ENCODE assay signal across 25 cellular contexts in the genomic region with DNA sequence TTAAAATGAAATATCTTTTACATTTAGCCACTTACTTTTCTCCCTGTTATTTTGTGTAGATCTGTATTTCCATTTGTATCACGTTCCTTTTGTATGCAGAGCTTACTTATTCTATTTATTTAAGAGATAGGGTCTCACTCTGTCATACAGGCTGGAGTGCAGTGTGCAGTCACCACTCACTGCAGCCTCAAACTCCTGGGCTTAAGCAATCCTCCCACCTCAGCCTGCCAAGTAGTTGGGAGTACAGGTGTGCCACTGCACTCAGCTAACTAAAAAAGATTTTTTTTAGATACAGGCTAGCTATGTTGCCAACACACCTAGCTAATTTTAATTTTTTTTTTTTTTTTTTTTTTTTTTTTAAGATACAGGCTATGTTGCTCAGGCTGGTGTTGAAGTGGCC. TPM values are rescaled to one million over a fixed set of nuclear protein-coding genes. Genes with fewer than 3 reads are reported as not detected.
DNase-seq lines count a peak whose midpoint lies in the region; FAIRE-seq and TF ChIP-seq lines count a peak whose summit lies in the region.
"Had no signal": no experiment of that assay in that cellular context is flagged by ENCODE, and none has a peak within 500 bp of the region (broad histone marks: within the 10 kb centered on the region; RNA-seq: fewer than 3 reads in every experiment).

No MANE protein-coding gene starts in this region.

- H3K79me2 ChIP-seq in Karpas-422 (ENCODE audit: low read length): peaks cover 29% of the 10 kb centered on the region

- no peak for TF ChIP-seq CTCF in neutrophil (IDR thresholded peaks at IDR 0.05)
- no peak for TF ChIP-seq CTCF in suprapubic skin (IDR thresholded peaks at IDR 0.05)
- no peak for TF ChIP-seq CTCF in kidney (IDR thresholded peaks at IDR 0.05; ENCODE audit: borderline replicate concordance, extremely low read depth, insufficient read depth)

- no peak for TF ChIP-seq POLR2A in suprapubic skin (IDR thresholded peaks at IDR 0.05)

- TF ChIP-seq EP300 in suprapubic skin (IDR thresholded peaks at IDR 0.05): no peak

- H3K36me3 ChIP-seq in Karpas-422 (ENCODE audit: insufficient read depth, low read length): peaks cover 14% of the 10 kb centered on the region
- no peaks in the 10 kb centered on the region for H3K36me3 ChIP-seq in SJCRH30
- H3K36me3 ChIP-seq in neutrophil: peaks cover 6% of the 10 kb centered on the region
- no peaks in the 10 kb centered on the region for H3K36me3 ChIP-seq in suprapubic skin
- peaks cover 0 to 3% of the 10 kb centered on the region in 2 donors for H3K36me3 ChIP-seq in kidney (ENCODE audit: control insufficient read depth in 1 of 2, insufficient read depth in 2 of 2, low read length in 2 of 2)
- H3K36me3 ChIP-seq: BE2C had no signal

- no peaks in the 10 kb centered on the region; the same call in 1 of the 2 replicates for H3K9me3 ChIP-seq in Karpas-422 (ENCODE audit: low read length)
- no peaks in the 10 kb centered on the region for H3K9me3 ChIP-seq in SJCRH30 (replicated peaks)
- H3K9me3 ChIP-seq in neutrophil: no peaks in the 10 kb centered on the region
- no peaks in the 10 kb centered on the region for H3K9me3 ChIP-seq in suprapubic skin
- no peaks in the 10 kb centered on the region for H3K9me3 ChIP-seq in kidney (ENCODE audit: control insufficient read depth in 1 of 2, low read length in 2 of 2)
- H3K9me3 ChIP-seq: A549, BE2C had no signal

- FAIRE-seq in kidney (lab: Jason Lieb, UNC): no peak
- FAIRE-seq: A549, D721Med, GM12891, GM18507 had no signal

- no peaks in the 10 kb centered on the region for H3K9me2 ChIP-seq in Karpas-422 (replicated peaks; ENCODE audit: insufficient read depth, low read length)

- no peaks in the 10 kb centered on the region for H3K27me3 ChIP-seq in Karpas-422 (ENCODE audit: low read length)
- no peaks in the 10 kb centered on the region for H3K27me3 ChIP-seq in SJCRH30
- H3K27me3 ChIP-seq in neutrophil: no peaks in the 10 kb centered on the region
- no peaks in the 10 kb centered on the region for H3K27me3 ChIP-seq in suprapubic skin
- H3K27me3 ChIP-seq: BE2C; BLaER1 treated with 17β-estradiol and CSF1 and Interleukin-3, amounts not matched to agents 10 nM and 100 nM had no signal

- intact Hi-C loops in kidney (cut with DNase I): no loop called here

- H3K4me2 ChIP-seq in Karpas-422 (ENCODE audit: low read depth, low read length, poor library complexity, severe bottlenecking): no peak overlapping the region
- H3K4me2 ChIP-seq: A549; BLaER1 treated with 17β-estradiol and CSF1 and Interleukin-3, amounts not matched to agents 10 nM and 100 nM; GM23338 had no signal

- no peak overlapping the region for H3K9ac ChIP-seq in Karpas-422 (ENCODE audit: low read length)
- H3K9ac ChIP-seq in kidney (ENCODE audit: low read length in 2 of 2): no peak overlapping the region
- H3K9ac ChIP-seq: BLaER1 treated with 17β-estradiol and CSF1 and Interleukin-3, amounts not matched to agents 10 nM and 100 nM had no signal

- H3K4me1 ChIP-seq in Karpas-422 (ENCODE audit: low read length): peaks cover 55% of the 10 kb centered on the region
- peaks cover 22% of the 10 kb centered on the region for H3K4me1 ChIP-seq in SJCRH30
- H3K4me1 ChIP-seq in neutrophil (ENCODE audit: control insufficient read depth in 1 of 2, insufficient read depth in 1 of 2, low read depth in 1 of 2, low read length in 1 of 2): peaks cover 52 to 54% of the 10 kb centered on the region in 2 experiments
- H3K4me1 ChIP-seq in suprapubic skin: peaks cover 6% of the 10 kb centered on the region
- peaks cover 4 to 10% of the 10 kb centered on the region in 2 donors for H3K4me1 ChIP-seq in kidney (ENCODE audit: control insufficient read depth in 1 of 2, insufficient read depth in 1 of 2, low read depth in 1 of 2, low read length in 2 of 2)
- H3K4me1 ChIP-seq: BE2C had no signal

- DNase-seq in Karpas-422 (peak; percentile 45), SJCRH30 (peak in 1 of 2 experiments; percentile 29), suprapubic skin (ENCODE audit: low spot score in 2 of 2) (peak; percentile 15 to 16), HUDEP-2 (lab: John Stamatoyannopoulos, UW; ENCODE audit: unreplicated experiment in 76 of 76) (no peak), kidney (no peak), NOMO-1 treated with dmso at 0.1 percent for 144 hours (lab: John Stamatoyannopoulos, UW; ENCODE audit: unreplicated experiment) (no peak)
- DNase-seq: 8988T; ACHN; AML-193; BE2C; CD4-positive, alpha-beta T cell; CD8-positive, alpha-beta memory T cell; DMS 273 treated with DMSO at 0.1 percent for 48 hours; DMS53; DMS79 treated with DMSO at 0.1 percent for 48 hours; GF-D8; H9; HFFc6 had no signal

- H3K27ac ChIP-seq in Karpas-422 (ENCODE audit: low read length): peak overlapping the region; percentile 53
- H3K27ac ChIP-seq in SJCRH30: peak overlapping the region; percentile 82
- peak overlapping the region; percentile 63 for H3K27ac ChIP-seq in neutrophil
- H3K27ac ChIP-seq in suprapubic skin: no peak overlapping the region
- H3K27ac ChIP-seq in kidney (ENCODE audit: low read depth in 2 of 2, low read length in 2 of 2): no peak overlapping the region
- H3K27ac ChIP-seq: A549; BLaER1 treated with 17β-estradiol and CSF1 and Interleukin-3, amounts not matched to agents 10 nM and 100 nM had no signal

- no peaks in the 10 kb centered on the region for H4K20me1 ChIP-seq in Karpas-422 (ENCODE audit: insufficient read depth, low read depth, low read length)
- H4K20me1 ChIP-seq: BLaER1 treated with 17β-estradiol and CSF1 and Interleukin-3, amounts not matched to agents 10 nM and 100 nM had no signal

- H2AFZ ChIP-seq in Karpas-422 (ENCODE audit: low read length): no peak overlapping the region
- H2AFZ ChIP-seq: GM23338 had no signal

- 93% methylated on average over 1 of the region's 1 CpG for WGBS in suprapubic skin

- H3K4me3 ChIP-seq in Karpas-422 (ENCODE audit: low read length): no peak overlapping the region
- H3K4me3 ChIP-seq in SJCRH30: no peak overlapping the region
- H3K4me3 ChIP-seq in neutrophil (ENCODE audit: low read depth in 1 of 2, low read length in 1 of 2): no peak overlapping the region
- H3K4me3 ChIP-seq in suprapubic skin: no peak overlapping the region
- no peak overlapping the region for H3K4me3 ChIP-seq in kidney (ENCODE audit: low read length in 2 of 2)
- H3K4me3 ChIP-seq: A549; BLaER1 treated with 17β-estradiol and CSF1 and Interleukin-3, amounts not matched to agents 10 nM and 100 nM; GM23338 had no signal

RNA-seq across cellular contexts. Expression of a gene that starts 10.9 kb away (rescaled TPM):
- 229 and 264 TPM in 2 replicates for total RNA-seq in Karpas-422 (2014; rRNA removed; shearing (Covaris generic); ENCODE audit: low replicate concordance)
- total RNA-seq in SJCRH30 (2014; rRNA removed; shearing (Covaris generic)): 15.4 and 18.6 TPM in 2 replicates
- total RNA-seq in suprapubic skin (10 to 100 TPM; 18.0 to 72.4 (median 28.4) TPM), kidney (89.2 TPM)
- 34.8 TPM for polyA plus RNA-seq in kidney (ENCODE audit: insufficient read depth, low read depth, low replicate concordance)

RNA-seq across cellular contexts. Expression of a gene that starts 24.0 kb away (rescaled TPM):
- total RNA-seq in Karpas-422 (2014; rRNA removed; shearing (Covaris generic); ENCODE audit: low replicate concordance): 233 and 379 TPM in 2 replicates
- 74.0 and 77.6 TPM in 2 replicates for total RNA-seq in SJCRH30 (2014; rRNA removed; shearing (Covaris generic))
- total RNA-seq in suprapubic skin (100 to 1,000 TPM in 2 of 4 donors, 10 to 100 TPM in 2; 84.0 to 125 (median 98.8) TPM), kidney (60.1 TPM)
- 59.7 TPM for polyA plus RNA-seq in kidney (ENCODE audit: insufficient read depth, low read depth, low replicate concordance)

Comparison
In these comparisons a context has a peak if more than half of its experiments do, and no peak if none do; other contexts are left out.
1. DNase-seq: peak in Karpas-422 (single experiment) and suprapubic skin (2 of 2); none in HUDEP-2 (0 of 76), kidney (single experiment) and NOMO-1 treated with dmso at 0.1 percent for 144 hours (single experiment).
2. H3K27ac ChIP-seq: peak in Karpas-422 (single experiment), SJCRH30 (single experiment) and neutrophil (single experiment); none in suprapubic skin (single experiment) and kidney (0 of 2).